In the genomic region with DNA sequence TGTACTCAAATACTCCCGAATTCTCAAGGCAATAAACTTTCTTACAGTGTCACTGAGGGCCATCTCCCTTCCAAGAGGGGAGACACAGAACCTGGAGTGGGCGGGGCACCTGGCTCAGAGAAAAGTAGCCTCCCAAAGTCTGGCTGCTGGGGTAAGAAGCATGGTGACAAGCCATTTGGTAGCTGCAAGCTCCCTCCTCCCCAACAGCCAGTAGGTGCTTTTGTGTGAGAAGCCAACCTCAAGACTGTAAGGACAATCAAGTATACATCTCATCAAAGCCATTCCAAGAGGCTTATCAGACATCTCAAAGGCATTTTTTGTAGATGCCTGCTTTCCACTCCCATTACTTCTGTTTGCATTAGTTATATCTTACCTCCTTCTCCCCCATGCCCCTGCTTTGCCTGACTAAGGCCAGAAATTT, we compare ENCODE assay signal across 8 cellular contexts. TPM values are rescaled to one million over a fixed set of nuclear protein-coding genes. Genes with fewer than 3 reads are reported as not detected.
DNase-seq lines count a peak whose midpoint lies in the region; ATAC-seq and TF ChIP-seq lines count a peak whose summit lies in the region.
"Had no signal": no experiment of that assay in that cellular context is flagged by ENCODE, and none has a peak within 500 bp of the region (broad histone marks: within the 10 kb centered on the region; RNA-seq: fewer than 3 reads in every experiment).

No MANE protein-coding gene starts in this region.

- TF ChIP-seq CTCF in upper lobe of left lung (IDR thresholded peaks at IDR 0.05): no peak

- H3K9ac ChIP-seq in endocrine pancreas (ENCODE audit: control insufficient read depth, insufficient read depth, low read length): no peak overlapping the region
- peak overlapping the region; percentile 57 to 78 for H3K9ac ChIP-seq in mucosa of rectum (ENCODE audit: low read depth in 1 of 2, low read length in 2 of 2)

- 67 to 72% methylated on average over 2 of the region's 2 CpGs for WGBS in upper lobe of left lung, 2 donors

- DNase-seq in NCI-H226: peak; percentile 46
- peak in 1 of 2 donors; percentile 30 for DNase-seq in upper lobe of left lung
- no peak for DNase-seq in DMS114 treated with DMSO at 0.1 percent for 48 hours (lab: John Stamatoyannopoulos, UW; ENCODE audit: unreplicated experiment)
- DNase-seq in posterior vena cava (ENCODE audit: low spot score): no peak
- DNase-seq: NCI-H187 had no signal

- H3K4me1 ChIP-seq in endocrine pancreas (ENCODE audit: control insufficient read depth, insufficient read depth, low read length) (no peaks in the 10 kb centered on the region), mucosa of rectum (ENCODE audit: control insufficient read depth in 2 of 2, insufficient read depth in 2 of 2, low read length in 2 of 2) (peaks cover 17 to 30% of the 10 kb centered on the region in 2 donors), upper lobe of left lung (peaks cover 44 to 51% (median 48%) of the 10 kb centered on the region in 4 donors)

- H3K4me3 ChIP-seq in endocrine pancreas (ENCODE audit: control insufficient read depth, insufficient read depth, low read length): peak overlapping the region; percentile 15
- peak overlapping the region; percentile 78 to 81 for H3K4me3 ChIP-seq in mucosa of rectum (ENCODE audit: low read length in 2 of 2)
- peak overlapping the region in 3 of 4 donors; percentile 60 to 64 (median 64) for H3K4me3 ChIP-seq in upper lobe of left lung

- ATAC-seq in upper lobe of left lung (ENCODE audit: low FRiP score in 2 of 2) (no peak), GM21528 (IDR thresholded peaks at IDR 0.05; ENCODE audit: low FRiP score, unreplicated experiment) (no peak)

- H3K27me3 ChIP-seq in endocrine pancreas (ENCODE audit: control insufficient read depth, insufficient read depth, low read length) (peaks cover 7% of the 10 kb centered on the region), mucosa of rectum (ENCODE audit: control insufficient read depth in 2 of 2, insufficient read depth in 2 of 2, low read length in 2 of 2) (no peaks in the 10 kb centered on the region), upper lobe of left lung (no peaks in the 10 kb centered on the region)

- H3K27ac ChIP-seq in mucosa of rectum (ENCODE audit: low read depth in 2 of 2, low read length in 2 of 2) (peak overlapping the region; percentile 78), upper lobe of left lung (peak overlapping the region; percentile 85 to 90 (median 88))

- intact Hi-C loops in posterior vena cava (cut with DNase I): no loop called here

- peak in 1 of 4 donors; percentile 17 for TF ChIP-seq POLR2A in upper lobe of left lung (IDR thresholded peaks at IDR 0.05)

- H3K9me3 ChIP-seq in endocrine pancreas (ENCODE audit: control insufficient read depth, low read length) (no peaks in the 10 kb centered on the region), mucosa of rectum (ENCODE audit: control insufficient read depth in 2 of 2, low read length in 2 of 2) (no peaks in the 10 kb centered on the region), upper lobe of left lung (no peaks in the 10 kb centered on the region)

- no peak for TF ChIP-seq EP300 in upper lobe of left lung (IDR thresholded peaks at IDR 0.05)

- H3K36me3 ChIP-seq in endocrine pancreas (ENCODE audit: control insufficient read depth, insufficient read depth, low read length): no peaks in the 10 kb centered on the region
- H3K36me3 ChIP-seq in mucosa of rectum (ENCODE audit: control insufficient read depth in 2 of 2, insufficient read depth in 2 of 2, low read length in 2 of 2): no peaks in the 10 kb centered on the region
- no peaks in the 10 kb centered on the region for H3K36me3 ChIP-seq in upper lobe of left lung

RNA-seq across cellular contexts. Expression of a gene that starts 1.4 kb away (rescaled TPM):
- total RNA-seq in upper lobe of left lung (100 to 1,000 TPM; 100 to 177 (median 144) TPM), posterior vena cava (100 to 1,000 TPM in 1 of 2 donors, 10 to 100 TPM in 1; 96.8 to 133 TPM)

RNA-seq across cellular contexts. Expression of a gene that starts 59.0 kb away (rescaled TPM):
- total RNA-seq in upper lobe of left lung (under 1 TPM in 2 of 6 donors, not detected in 4; 0.31 to 0.51 TPM), posterior vena cava (under 1 TPM in 1 of 2 donors, not detected in 1; 0.19 TPM)

Comparison
In these comparisons a context has a peak if more than half of its experiments do, and no peak if none do; other contexts are left out.
1. H3K4me3 ChIP-seq: peak in every context shown above with its lines; median percentile 80 in mucosa of rectum; 64 in upper lobe of left lung; 15 in endocrine pancreas.